Comparison of ENCODE assay signal across 14 cellular contexts in the genomic region with DNA sequence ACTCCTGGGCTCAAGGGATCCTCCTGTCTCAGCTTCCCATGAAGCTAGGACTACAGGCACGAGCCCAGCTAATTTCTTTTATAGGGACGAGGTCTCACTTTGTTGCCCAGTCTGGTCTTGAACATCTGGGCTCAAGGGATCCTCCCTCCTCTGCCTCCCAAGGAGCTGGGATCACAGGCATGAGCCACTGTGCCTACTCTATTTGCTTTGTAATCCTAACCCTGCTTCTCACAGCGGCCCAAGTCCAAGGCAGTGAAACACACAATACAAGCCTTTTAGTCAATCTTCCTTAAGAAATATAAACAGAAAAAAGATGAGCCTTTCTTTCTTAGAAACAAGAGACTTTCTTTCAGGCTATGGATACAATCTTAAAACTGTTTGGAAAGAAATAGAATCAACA.
DNase-seq lines count a peak whose midpoint lies in the region; ATAC-seq and TF ChIP-seq lines count a peak whose summit lies in the region.
"Had no signal": no experiment of that assay in that cellular context is flagged by ENCODE, and none has a peak within 500 bp of the region (broad histone marks: within the 10 kb centered on the region; RNA-seq: fewer than 3 reads in every experiment).

No MANE protein-coding gene starts in this region.

- no peaks in the 10 kb centered on the region for H3K9me3 Mint-ChIP-seq in activated CD8-positive, alpha-beta T cell treated with anti-CD3 and anti-CD28 coated beads for 36 hours
- H3K9me3 Mint-ChIP-seq in activated CD8-positive, alpha-beta T cell treated with anti-CD3 and anti-CD28 coated beads, Interleukin-2, amount 10 ng/mL, durations not matched to agents 7 days and 5 days (ENCODE audit: insufficient read depth) = no peaks in the 10 kb centered on the region
- H3K9me3 Mint-ChIP-seq: CD14-positive monocyte had no signal

- no peak overlapping the region for H3K4me3 ChIP-seq in OCI-LY3 (ENCODE audit: low read length)
- H3K4me3 ChIP-seq: SJCRH30 had no signal

- no peak overlapping the region; the same call in 1 of the 2 replicates for H3K4me2 ChIP-seq in OCI-LY3 (ENCODE audit: low read length)

- no peak overlapping the region for H2AFZ ChIP-seq in OCI-LY3 (ENCODE audit: low read depth, low read length)

- peak overlapping the region; percentile 5; the same call in 1 of the 2 replicates for H3K9ac ChIP-seq in OCI-LY3 (ENCODE audit: low read length)

- no peak for ATAC-seq in activated CD8-positive, alpha-beta T cell treated with anti-CD3 and anti-CD28 coated beads for 36 hours
- ATAC-seq in activated CD8-positive, alpha-beta T cell treated with anti-CD3 and anti-CD28 coated beads, Interleukin-2, amount 10 ng/mL, durations not matched to agents 7 days and 5 days = no peak

- no peaks in the 10 kb centered on the region for H3K27me3 ChIP-seq in OCI-LY3 (ENCODE audit: low read depth, low read length)
- H3K27me3 ChIP-seq: SJCRH30 had no signal

- peaks cover 19% of the 10 kb centered on the region for H3K4me1 Mint-ChIP-seq in activated CD8-positive, alpha-beta T cell treated with anti-CD3 and anti-CD28 coated beads for 36 hours (ENCODE audit: low read depth)
- H3K4me1 Mint-ChIP-seq in activated CD8-positive, alpha-beta T cell treated with anti-CD3 and anti-CD28 coated beads, Interleukin-2, amount 10 ng/mL, durations not matched to agents 7 days and 5 days (ENCODE audit: low read depth) = peaks cover 2% of the 10 kb centered on the region

- peaks cover 73% of the 10 kb centered on the region for H3K36me3 ChIP-seq in OCI-LY3 (replicated peaks; ENCODE audit: low read depth, low read length)
- H3K36me3 ChIP-seq: SJCRH30 had no signal

- H3K27ac Mint-ChIP-seq in activated CD8-positive, alpha-beta T cell treated with anti-CD3 and anti-CD28 coated beads for 36 hours = peak overlapping the region; percentile 19
- H3K27ac Mint-ChIP-seq in activated CD8-positive, alpha-beta T cell treated with anti-CD3 and anti-CD28 coated beads, Interleukin-2, amount 10 ng/mL, durations not matched to agents 7 days and 5 days = no peak overlapping the region

- intact Hi-C loops in activated CD8-positive, alpha-beta T cell treated with anti-CD3 and anti-CD28 coated beads for 36 hours (cut with micrococcal nuclease) = loop anchor here (10.0 kb wide), 1 partner anchor 103 kb away; no protein-coding TSS in a partner anchor

- no peak overlapping the region for H3K4me3 Mint-ChIP-seq in activated CD8-positive, alpha-beta T cell treated with anti-CD3 and anti-CD28 coated beads for 36 hours
- no peak overlapping the region for H3K4me3 Mint-ChIP-seq in activated CD8-positive, alpha-beta T cell treated with anti-CD3 and anti-CD28 coated beads, Interleukin-2, amount 10 ng/mL, durations not matched to agents 7 days and 5 days
- H3K4me3 Mint-ChIP-seq: CD14-positive monocyte had no signal

- peaks cover 46% of the 10 kb centered on the region for H3K36me3 Mint-ChIP-seq in activated CD8-positive, alpha-beta T cell treated with anti-CD3 and anti-CD28 coated beads for 36 hours (ENCODE audit: low read depth)
- peaks cover 65% of the 10 kb centered on the region for H3K36me3 Mint-ChIP-seq in activated CD8-positive, alpha-beta T cell treated with anti-CD3 and anti-CD28 coated beads, Interleukin-2, amount 10 ng/mL, durations not matched to agents 7 days and 5 days (ENCODE audit: low read depth)

- no peaks in the 10 kb centered on the region for H4K20me1 ChIP-seq in OCI-LY3 (ENCODE audit: insufficient read depth, low read length)

- H3K9me3 ChIP-seq in OCI-LY3 (ENCODE audit: insufficient read depth, low read length) = no peaks in the 10 kb centered on the region
- H3K9me3 ChIP-seq: SJCRH30 had no signal

- CTCF ChIA-PET in activated CD8-positive, alpha-beta T cell treated with anti-CD3 and anti-CD28 coated beads for 36 hours (lab: Charles Lee) = no interaction called here
- CTCF ChIA-PET in activated CD8-positive, alpha-beta T cell treated with anti-CD3 and anti-CD28 coated beads, Interleukin-2, amount 10 ng/mL, durations not matched to agents 7 days and 5 days (lab: Charles Lee) = no interaction called here

- no peak for TF ChIP-seq CTCF in activated CD8-positive, alpha-beta T cell treated with anti-CD3 and anti-CD28 coated beads for 36 hours (IDR thresholded peaks at IDR 0.05)
- no peak for TF ChIP-seq CTCF in OCI-LY3 (IDR thresholded peaks at IDR 0.05; ENCODE audit: low read depth, low read length)

- H3K27ac ChIP-seq in OCI-LY3 (ENCODE audit: low read length) = peak overlapping the region; percentile 100
- H3K27ac ChIP-seq: SJCRH30 had no signal

- H3K79me2 ChIP-seq in OCI-LY3 (ENCODE audit: low read length) = peaks cover 56% of the 10 kb centered on the region

- DNase-seq in activated CD8-positive, alpha-beta T cell treated with anti-CD3 and anti-CD28 coated beads for 36 hours = no peak
- DNase-seq in activated CD8-positive, alpha-beta T cell treated with anti-CD3 and anti-CD28 coated beads, Interleukin-2, amount 10 ng/mL, durations not matched to agents 7 days and 5 days = no peak
- DNase-seq in fibroblast of gingiva (ENCODE audit: low read depth) (peak; percentile 21), smooth muscle cell of the brain vasculature (ENCODE audit: low read depth, low spot score) (peak; percentile 9), AG08396 (ENCODE audit: low spot score) (no peak), H4 (ENCODE audit: low spot score) (no peak), C1 segment of cervical spinal cord (lab: John Stamatoyannopoulos, UW) (no peak)
- DNase-seq: Caco-2, NCI-H1930, NCI-H510A, RPMI8226, SJCRH30 had no signal

- H3K4me1 ChIP-seq in OCI-LY3 (ENCODE audit: low read length) = peaks cover 62% of the 10 kb centered on the region

- POLR2A ChIA-PET in activated CD8-positive, alpha-beta T cell treated with anti-CD3 and anti-CD28 coated beads for 36 hours (lab: Charles Lee) = no interaction called here
- POLR2A ChIA-PET in activated CD8-positive, alpha-beta T cell treated with anti-CD3 and anti-CD28 coated beads, Interleukin-2, amount 10 ng/mL, durations not matched to agents 7 days and 5 days (lab: Charles Lee) = no interaction called here

- H3K27me3 Mint-ChIP-seq in activated CD8-positive, alpha-beta T cell treated with anti-CD3 and anti-CD28 coated beads for 36 hours = no peaks in the 10 kb centered on the region
- no peaks in the 10 kb centered on the region for H3K27me3 Mint-ChIP-seq in activated CD8-positive, alpha-beta T cell treated with anti-CD3 and anti-CD28 coated beads, Interleukin-2, amount 10 ng/mL, durations not matched to agents 7 days and 5 days (ENCODE audit: low read depth)

Comparison
In these comparisons a context has a peak if more than half of its experiments do, and no peak if none do; other contexts are left out.
1. DNase-seq: peak in fibroblast of gingiva (single experiment) and smooth muscle cell of the brain vasculature (single experiment); none in activated CD8-positive, alpha-beta T cell treated with anti-CD3 and anti-CD28 coated beads for 36 hours (single experiment), activated CD8-positive, alpha-beta T cell treated with anti-CD3 and anti-CD28 coated beads, Interleukin-2, amount 10 ng/mL, durations not matched to agents 7 days and 5 days (single experiment), AG08396 (single experiment), H4 (single experiment) and C1 segment of cervical spinal cord (0 of 14).